9 cellular contexts compared by ENCODE assay signal in genomic region chr9:14585730-14586473, GRCh38.
A peak's percentile ranks its signal among the peaks of the same experiment; 100 is the strongest.
DNase-seq lines count a peak whose midpoint lies in the region; ATAC-seq and TF ChIP-seq lines count a peak whose summit lies in the region.
"Had no signal": no experiment of that assay in that cellular context is flagged by ENCODE, and none has a peak within 500 bp of the region (broad histone marks: within the 10 kb centered on the region; RNA-seq: fewer than 3 reads in every experiment).

No MANE protein-coding gene starts in this region.

- no peak overlapping the region for H3K4me3 Mint-ChIP-seq in activated T-helper 1 cell treated with anti-CD3 and anti-CD28 coated beads, Interleukin-12 subunit alpha, Interleukin-12 subunit beta, Interleukin-2, Interleukin-4 antibody, amounts not matched to agents 30 ng/mL and 10 ng/mL and 1 ng/mL, durations not matched to agents 14 hours and 24 hours and 36 hours

- H3K9me3 Mint-ChIP-seq in activated T-helper 1 cell treated with anti-CD3 and anti-CD28 coated beads, Interleukin-12 subunit alpha, Interleukin-12 subunit beta, Interleukin-2, Interleukin-4 antibody, amounts not matched to agents 30 ng/mL and 10 ng/mL and 1 ng/mL, durations not matched to agents 14 hours and 24 hours and 36 hours = peaks cover 7% of the 10 kb centered on the region

- intact Hi-C loops in activated T-helper 1 cell treated with anti-CD3 and anti-CD28 coated beads, Interleukin-12 subunit alpha, Interleukin-12 subunit beta, Interleukin-2, Interleukin-4 antibody, amounts not matched to agents 30 ng/mL and 10 ng/mL and 1 ng/mL, durations not matched to agents 14 hours and 24 hours and 36 hours (cut with micrococcal nuclease) = loop anchor here (5.0 to 10.0 kb wide), 2 partner anchors 61 to 259 kb away; no protein-coding TSS in a partner anchor
- intact Hi-C loops in Right ventricle myocardium superior (cut with DNase I) = no loop called here

- ATAC-seq in GM18499 (IDR thresholded peaks at IDR 0.05; ENCODE audit: insufficient read depth, unreplicated experiment) (peak; percentile 99), GM19397 (IDR thresholded peaks at IDR 0.05; ENCODE audit: unreplicated experiment) (peak; percentile 99), HG03064 (IDR thresholded peaks at IDR 0.05; ENCODE audit: low read depth, unreplicated experiment) (peak; percentile 98), Right ventricle myocardium superior (ENCODE audit: poor library complexity) (no peak), omental fat pad (ENCODE audit: low FRiP score) (no peak)

- peaks cover under 1% of the 10 kb centered on the region for H3K27me3 Mint-ChIP-seq in activated T-helper 1 cell treated with anti-CD3 and anti-CD28 coated beads, Interleukin-12 subunit alpha, Interleukin-12 subunit beta, Interleukin-2, Interleukin-4 antibody, amounts not matched to agents 30 ng/mL and 10 ng/mL and 1 ng/mL, durations not matched to agents 14 hours and 24 hours and 36 hours (ENCODE audit: insufficient read depth)

- H3K36me3 Mint-ChIP-seq in activated T-helper 1 cell treated with anti-CD3 and anti-CD28 coated beads, Interleukin-12 subunit alpha, Interleukin-12 subunit beta, Interleukin-2, Interleukin-4 antibody, amounts not matched to agents 30 ng/mL and 10 ng/mL and 1 ng/mL, durations not matched to agents 14 hours and 24 hours and 36 hours (ENCODE audit: low read depth) = peaks cover 1% of the 10 kb centered on the region

- no peak overlapping the region for H3K27ac Mint-ChIP-seq in activated T-helper 1 cell treated with anti-CD3 and anti-CD28 coated beads, Interleukin-12 subunit alpha, Interleukin-12 subunit beta, Interleukin-2, Interleukin-4 antibody, amounts not matched to agents 30 ng/mL and 10 ng/mL and 1 ng/mL, durations not matched to agents 14 hours and 24 hours and 36 hours

- peaks cover 13% of the 10 kb centered on the region for H3K4me1 Mint-ChIP-seq in activated T-helper 1 cell treated with anti-CD3 and anti-CD28 coated beads, Interleukin-12 subunit alpha, Interleukin-12 subunit beta, Interleukin-2, Interleukin-4 antibody, amounts not matched to agents 30 ng/mL and 10 ng/mL and 1 ng/mL, durations not matched to agents 14 hours and 24 hours and 36 hours (ENCODE audit: low read depth)

- peak; percentile 40 for DNase-seq in activated T-helper 1 cell treated with anti-CD3 and anti-CD28 coated beads, Interleukin-12 subunit alpha, Interleukin-12 subunit beta, Interleukin-2, Interleukin-4 antibody, amounts not matched to agents 30 ng/mL and 10 ng/mL and 1 ng/mL, durations not matched to agents 14 hours and 24 hours and 36 hours (ENCODE audit: low spot score)
- no peak for DNase-seq in Right ventricle myocardium superior
- DNase-seq in NCI-H1092 treated with DMSO at 0.1 percent for 48 hours (lab: John Stamatoyannopoulos, UW) = no peak
- DNase-seq in HuH-7 (ENCODE audit: low spot score) = no peak
- DNase-seq in omental fat pad (ENCODE audit: low spot score) = no peak
- DNase-seq: SW 1271 had no signal

- no peak for TF ChIP-seq CTCF in omental fat pad (IDR thresholded peaks at IDR 0.05)

Comparison
In these comparisons a context has a peak if more than half of its experiments do, and no peak if none do; other contexts are left out.
1. ATAC-seq: peak in GM18499 (single experiment), GM19397 (single experiment) and HG03064 (single experiment); none in Right ventricle myocardium superior (single experiment) and omental fat pad (single experiment).